1 cellular context compared by ENCODE assay signal in genomic region chr7:120703585-120704240, GRCh38.
TF ChIP-seq lines count a peak whose summit lies in the region.

No MANE protein-coding gene starts in this region.

TF ChIP-seq in K562, 482 proteins besides CTCF, POLR2A, EP300 and RAD21 (continued from another document):
- TF ChIP-seq THRB (CRISPR knock-in tag; conservative IDR thresholded peaks at IDR 0.05): no peak
- no peak for TF ChIP-seq ZBTB5 (IDR thresholded peaks at IDR 0.05)
- TF ChIP-seq BCOR (IDR thresholded peaks at IDR 0.05): no peak
